Comparison of ENCODE assay signal across 12 cellular contexts in genomic region chr6:1767481-1768246, GRCh38.
DNase-seq lines count a peak whose midpoint lies in the region; ATAC-seq and TF ChIP-seq lines count a peak whose summit lies in the region.
"Had no signal": no experiment of that assay in that cellular context is flagged by ENCODE, and none has a peak within 500 bp of the region (broad histone marks: within the 10 kb centered on the region; RNA-seq: fewer than 3 reads in every experiment).

No MANE protein-coding gene starts in this region.

- H3K27me3 Mint-ChIP-seq in activated T-helper 17 cell treated with anti-CD3 and anti-CD28 coated beads, Interleukin-2, amount 50 U/mL, for 72 hours, result no peaks in the 10 kb centered on the region

- H3K4me3 ChIP-seq in AG10803 (ENCODE audit: low read length), result no peak overlapping the region
- peak overlapping the region; percentile 14 for H3K4me3 ChIP-seq in coronary artery

- H3K27ac ChIP-seq in coronary artery, result peak overlapping the region; percentile 47 to 65
- H3K27ac ChIP-seq: brain microvascular endothelial cell had no signal

- H3K4me1 Mint-ChIP-seq in activated T-helper 17 cell treated with anti-CD3 and anti-CD28 coated beads, Interleukin-2, amount 50 U/mL, for 72 hours, result peaks cover 22% of the 10 kb centered on the region

- intact Hi-C loops in left colon (cut with DNase I, micrococcal nuclease), result no loop called here

- peak; percentile 85 for DNase-seq in AG10803 (ENCODE audit: low read depth)
- peak; percentile 86 for DNase-seq in M059J (ENCODE audit: low read depth)
- peak; percentile 86 for DNase-seq in coronary artery (ENCODE audit: low spot score)
- no peak for DNase-seq in left colon
- no peak for DNase-seq in NCI-H146 (lab: John Stamatoyannopoulos, UW)
- DNase-seq: brain microvascular endothelial cell, NCI-H446 treated with DMSO at 0.1 percent for 48 hours, occipital lobe, T-helper 1 cell had no signal

- ATAC-seq in left colon (peak; percentile 56), GM18861 (IDR thresholded peaks at IDR 0.05; ENCODE audit: unreplicated experiment) (no peak), HG02840 (IDR thresholded peaks at IDR 0.05; ENCODE audit: low FRiP score, unreplicated experiment) (no peak)
- ATAC-seq in activated T-helper 17 cell treated with anti-CD3 and anti-CD28 coated beads, Interleukin-2, amount 50 U/mL, for 72 hours (replicated peaks), result no peak

- TF ChIP-seq CTCF in AG10803 (conservative IDR thresholded peaks at IDR 0.05; ENCODE audit: low read length), result no peak
- TF ChIP-seq CTCF in coronary artery (IDR thresholded peaks at IDR 0.05), result no peak

- no peaks in the 10 kb centered on the region for H3K9me3 Mint-ChIP-seq in activated T-helper 17 cell treated with anti-CD3 and anti-CD28 coated beads, Interleukin-2, amount 50 U/mL, for 72 hours

- H3K36me3 Mint-ChIP-seq in activated T-helper 17 cell treated with anti-CD3 and anti-CD28 coated beads, Interleukin-2, amount 50 U/mL, for 72 hours (ENCODE audit: low read depth), result no peaks in the 10 kb centered on the region

- no peak overlapping the region for H3K4me3 Mint-ChIP-seq in activated T-helper 17 cell treated with anti-CD3 and anti-CD28 coated beads, Interleukin-2, amount 50 U/mL, for 72 hours

- H3K27ac Mint-ChIP-seq in activated T-helper 17 cell treated with anti-CD3 and anti-CD28 coated beads, Interleukin-2, amount 50 U/mL, for 72 hours, result no peak overlapping the region

Comparison
In these comparisons a context has a peak if more than half of its experiments do, and no peak if none do; other contexts are left out.
1. DNase-seq: peak in AG10803 (single experiment), M059J (single experiment) and coronary artery (single experiment); none in left colon (0 of 2) and NCI-H146 (single experiment).